ENCODE assay signal across 11 cellular contexts in the genomic region with DNA sequence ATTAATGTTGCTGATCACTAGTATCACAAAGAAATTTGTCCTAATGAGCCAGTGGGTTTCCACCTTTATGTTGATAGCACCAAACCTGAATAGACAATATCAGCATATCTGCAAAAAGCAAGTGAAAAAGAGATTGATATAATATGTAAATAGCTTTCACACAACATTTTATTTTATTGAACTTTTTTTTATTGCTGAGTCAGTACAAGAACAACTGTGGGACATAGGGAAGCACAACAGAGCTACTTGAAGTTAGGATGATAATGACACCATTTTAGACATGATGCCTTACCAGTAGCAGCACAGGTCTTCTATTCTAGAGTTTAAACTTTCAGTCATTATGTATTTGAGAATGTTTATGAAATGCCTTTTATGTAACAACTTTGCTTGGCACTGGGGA.
"Had no signal": no experiment of that assay in that cellular context is flagged by ENCODE, and none has a peak within 500 bp of the region (broad histone marks: within the 10 kb centered on the region; RNA-seq: fewer than 3 reads in every experiment).

No MANE protein-coding gene starts in this region.

- H3K4me1 ChIP-seq: HAP-1 had no signal

- ATAC-seq: GM23338, HCT116 had no signal

- H3K27ac ChIP-seq: GM23248 had no signal

- DNase-seq: GM23248, GOT3, H7, H9, HCEC 1CT, HFFc6 had no signal

- FAIRE-seq: H1, H54 had no signal

- H3K9me3 ChIP-seq: HAP-1 had no signal

- H3K36me3 ChIP-seq: HAP-1 had no signal

- H2AFZ ChIP-seq: GM23248, GM23338 had no signal

- H3K4me3 ChIP-seq: GM23248, GM23338, HAP-1 had no signal

- H3K4me2 ChIP-seq: GM23338 had no signal

- H3K9ac ChIP-seq: GM23248 had no signal
